10 cellular contexts compared by ENCODE assay signal in genomic region chr2:98480598-98480997, GRCh38. TPM values are rescaled to one million over a fixed set of nuclear protein-coding genes. Genes with fewer than 3 reads are reported as not detected.
DNase-seq lines count a peak whose midpoint lies in the region; ATAC-seq, FAIRE-seq and TF ChIP-seq lines count a peak whose summit lies in the region.
"Had no signal": no experiment of that assay in that cellular context is flagged by ENCODE, and none has a peak within 500 bp of the region (broad histone marks: within the 10 kb centered on the region; RNA-seq: fewer than 3 reads in every experiment).

No MANE protein-coding gene starts in this region.

- H4K20me1 ChIP-seq in KMS-11 (ENCODE audit: insufficient read depth) (no peaks in the 10 kb centered on the region), GM12878 (ENCODE audit: control insufficient read depth, insufficient read depth) (no peaks in the 10 kb centered on the region), neural progenitor cell (ENCODE audit: low read depth) (peaks cover 46% of the 10 kb centered on the region)

- no peaks in the 10 kb centered on the region for H3F3A ChIP-seq in neural progenitor cell (ENCODE audit: low read depth)

- no peak for TF ChIP-seq RAD21 in GM12878 (IDR thresholded peaks at IDR 0.05; ENCODE audit: insufficient read depth, low read depth, low read length)

- no peak for DNase-seq in activated T-cell treated with anti-CD3 and anti-CD28 coated beads, Interleukin-2, amount 50 U/mL, for 72 hours
- no peak for DNase-seq in activated T-cell treated with anti-CD3 and anti-CD28 coated beads, Interleukin-2, amount 50 U/mL, for 48 hours
- DNase-seq in GM12878 (ENCODE audit: low read depth, low spot score) (no peak), neural progenitor cell (ENCODE audit: low spot score) (no peak), RCC 7860 (ENCODE audit: low spot score) (no peak)
- DNase-seq: NCI-H1930, NCI-H510A treated with DMSO at 0.1 percent for 48 hours had no signal

- H3K36me3 ChIP-seq in KMS-11 (ENCODE audit: insufficient read depth) (no peaks in the 10 kb centered on the region), GM12878 (ENCODE audit: control insufficient read depth in 2 of 2, insufficient read depth in 2 of 2, low read length in 1 of 2) (peaks cover 8 to 19% of the 10 kb centered on the region in 2 experiments), neural progenitor cell (no peaks in the 10 kb centered on the region)

- ATAC-seq in activated T-cell treated with anti-CD3 and anti-CD28 coated beads, Interleukin-2, amount 50 U/mL, for 72 hours (replicated peaks in 1 of 2), result no peak
- ATAC-seq in GM12878 (no peak), HG03469 (IDR thresholded peaks at IDR 0.05; ENCODE audit: unreplicated experiment) (no peak), GM19328 (IDR thresholded peaks at IDR 0.05; ENCODE audit: unreplicated experiment) (no peak)

- in situ Hi-C loops in GM12878 (cut with MboI), result no loop called here

- H3K4me1 Mint-ChIP-seq in activated T-cell treated with anti-CD3 and anti-CD28 coated beads, Interleukin-2, amount 50 U/mL, for 72 hours (ENCODE audit: low read depth), result peaks cover 99% of the 10 kb centered on the region
- H3K4me1 Mint-ChIP-seq in neural progenitor cell, result peaks cover 18% of the 10 kb centered on the region

- H3K27ac ChIP-seq in KMS-11 (peak overlapping the region; percentile 99), GM12878 (ENCODE audit: control insufficient read depth, insufficient read depth) (peak overlapping the region; percentile 89), neural progenitor cell (no peak overlapping the region)

- H3K79me2 ChIP-seq in KMS-11 (ENCODE audit: insufficient read depth, low read depth) (peaks cover 93% of the 10 kb centered on the region), GM12878 (ENCODE audit: control insufficient read depth, insufficient read depth, low read length) (peaks cover 95% of the 10 kb centered on the region), neural progenitor cell (ENCODE audit: low read depth) (peaks cover 33% of the 10 kb centered on the region)

- BruUV-seq in GM12878 (replicated peaks; lab: Mats Ljungman, UMichigan), result no TSS peak

- peak overlapping the region; percentile 38 for H3K27ac Mint-ChIP-seq in activated T-cell treated with anti-CD3 and anti-CD28 coated beads, Interleukin-2, amount 50 U/mL, for 72 hours
- peak overlapping the region; percentile 46 for H3K27ac Mint-ChIP-seq in neural progenitor cell

- POLR2A ChIA-PET in GM12878 (lab: Charles Lee), result interaction anchor here (0.6 to 16.1 kb wide), 3 partner anchors 8 to 384 kb away, joined by 4 to 545 read pairs (median 6); no protein-coding TSS in a partner anchor

- no peak for TF ChIP-seq CTCF in KMS-11 (conservative IDR thresholded peaks at IDR 0.05; ENCODE audit: low read depth, low read length)
- no peak for TF ChIP-seq CTCF in GM12878 (IDR thresholded peaks at IDR 0.05 in 2 of 3, conservative IDR thresholded peaks at IDR 0.05 in 1 of 3; ENCODE audit: control insufficient read depth in 2 of 3, extremely low read depth in 1 of 3, insufficient read depth in 1 of 3, low read depth in 3 of 3, low read length in 3 of 3)
- TF ChIP-seq CTCF in neural progenitor cell (IDR thresholded peaks at IDR 0.05), result no peak

- H3K9me3 ChIP-seq in GM12878 (replicated peaks; ENCODE audit: control insufficient read depth, insufficient read depth, low read length), result no peaks in the 10 kb centered on the region
- no peaks in the 10 kb centered on the region for H3K9me3 ChIP-seq in neural progenitor cell (ENCODE audit: low read depth)

- TF ChIP-seq EP300 in GM12878 (IDR thresholded peaks at IDR 0.05; ENCODE audit: borderline replicate concordance in 1 of 2, control insufficient read depth in 1 of 2, low read depth in 2 of 2, low read length in 2 of 2), result no peak

- peak overlapping the region; percentile 60 to 78 for H3K4me3 Mint-ChIP-seq in activated T-cell treated with anti-CD3 and anti-CD28 coated beads, Interleukin-2, amount 50 U/mL, for 72 hours
- H3K4me3 Mint-ChIP-seq in neural progenitor cell, result no peak overlapping the region

- FAIRE-seq in GM12878 (lab: Jason Lieb, UNC) (no peak), RCC 7860 (lab: Jason Lieb, UNC) (no peak)

- H3K4me3 ChIP-seq in KMS-11 (IDR thresholded peaks at IDR 0.05; ENCODE audit: insufficient read depth, low read depth, low read length) (no peak overlapping the region), GM12878 (no peak overlapping the region), neural progenitor cell (no peak overlapping the region)

- CTCF ChIA-PET in GM12878 (lab: Yijun Ruan, JAX), result interaction anchor here (0.9 to 5.9 kb wide), 8 partner anchors 7 to 36 kb away, joined by 3 to 41 read pairs (median 7); no protein-coding TSS in a partner anchor

- no peaks in the 10 kb centered on the region for H3K27me3 ChIP-seq in KMS-11 (ENCODE audit: insufficient read depth, low read depth)
- no peaks in the 10 kb centered on the region for H3K27me3 ChIP-seq in GM12878 (replicated peaks in 1 of 2; ENCODE audit: control insufficient read depth in 2 of 2, insufficient read depth in 2 of 2, low read length in 1 of 2)
- no peaks in the 10 kb centered on the region for H3K27me3 ChIP-seq in neural progenitor cell

- intact Hi-C loops in GM12878 (cut with micrococcal nuclease; ENCODE audit: unreplicated experiment), result loop anchor here (5.0 kb wide), 1 partner anchor 33 kb away; no protein-coding TSS in a partner anchor

- H3K4me1 ChIP-seq in KMS-11 (ENCODE audit: low read depth, poor library complexity, severe bottlenecking), result peaks cover 100% of the 10 kb centered on the region
- peaks cover 98% of the 10 kb centered on the region for H3K4me1 ChIP-seq in GM12878 (ENCODE audit: control insufficient read depth, insufficient read depth, low read length)
- peaks cover 9% of the 10 kb centered on the region for H3K4me1 ChIP-seq in neural progenitor cell

- no peaks in the 10 kb centered on the region for H3K27me3 Mint-ChIP-seq in activated T-cell treated with anti-CD3 and anti-CD28 coated beads, Interleukin-2, amount 50 U/mL, for 72 hours (ENCODE audit: low read depth)
- peaks cover 3% of the 10 kb centered on the region for H3K27me3 Mint-ChIP-seq in neural progenitor cell (ENCODE audit: insufficient read depth, low read depth)

- H3K9ac ChIP-seq in KMS-11 (no peak overlapping the region), GM12878 (ENCODE audit: control insufficient read depth, insufficient read depth, low read length) (no peak overlapping the region), neural progenitor cell (no peak overlapping the region)

- SMC1A ChIA-PET in GM12878 (lab: Charles Lee; ENCODE audit: uncharacterized antibody, unreplicated experiment), result interaction anchor here (1.5 to 24.6 kb wide), 3 partner anchors 8 to 25 kb away, joined by 4 to 816 read pairs (median 81); no protein-coding TSS in a partner anchor

- no peak for TF ChIP-seq POLR2A in GM12878 (IDR thresholded peaks at IDR 0.05; ENCODE audit: low read depth, low read length)

- H3K4me2 ChIP-seq in KMS-11 (peak overlapping the region; percentile 97; the same call in 1 of the 2 replicates), GM12878 (ENCODE audit: control insufficient read depth, insufficient read depth) (peak overlapping the region; percentile 18; the same call in 1 of the 2 replicates), neural progenitor cell (no peak overlapping the region)

- H3K9me3 Mint-ChIP-seq in activated T-cell treated with anti-CD3 and anti-CD28 coated beads, Interleukin-2, amount 50 U/mL, for 72 hours, result no peaks in the 10 kb centered on the region
- H3K9me3 Mint-ChIP-seq in neural progenitor cell, result no peaks in the 10 kb centered on the region

- WGBS in GM12878 (ENCODE audit: insufficient coverage, insufficient replicate concordance, low lambda C conversion rate, missing lambda C conversion rate), result 97% methylated on average over 9 of the region's 9 CpGs

- H2AFZ ChIP-seq in KMS-11 (ENCODE audit: low read depth), result no peak overlapping the region
- H2AFZ ChIP-seq in GM12878 (ENCODE audit: control insufficient read depth, low read depth, low read length), result no peak overlapping the region
- H2AFZ ChIP-seq in neural progenitor cell (replicated peaks), result no peak overlapping the region

- RAD21 ChIA-PET in GM12878 (lab: Charles Lee; ENCODE audit: unreplicated experiment), result interaction anchor here (1.2 to 7.4 kb wide), 4 partner anchors 13 to 33 kb away, joined by 5 to 150 read pairs (median 41); no protein-coding TSS in a partner anchor

- H3K36me3 Mint-ChIP-seq in activated T-cell treated with anti-CD3 and anti-CD28 coated beads, Interleukin-2, amount 50 U/mL, for 72 hours (ENCODE audit: insufficient read depth in 2 of 2), result peaks cover 0 to 2% of the 10 kb centered on the region in 2 donors
- H3K36me3 Mint-ChIP-seq in neural progenitor cell, result no peaks in the 10 kb centered on the region

RNA-seq across cellular contexts. Expression of gene INPP4A, which starts 35.9 kb away (rescaled TPM):
- 10 to 100 TPM; 51.6 to 55.1 TPM for total RNA-seq in activated T-cell treated with anti-CD3 and anti-CD28 coated beads, Interleukin-2, amount 50 U/mL, for 72 hours
- total RNA-seq in GM12878 (2013; cell fraction: nucleolus; rRNA removed), result 373 and 420 TPM in 2 replicates
- total RNA-seq in GM12878 (2014; rRNA removed) (37.9 and 42.8 TPM in 2 replicates), GM12878 (2014; rRNA removed; fragmentation: Illumina TruSeq; extraction: Trizol) (24.0 and 24.1 TPM in 2 replicates), GM12878 (2021) (54.0 and 62.3 TPM in 2 replicates), neural progenitor cell (ENCODE audit: low replicate concordance) (34.2 and 35.1 TPM in 2 replicates)
- 10.5 TPM for polyA plus RNA-seq in GM12878 (2011; ENCODE audit: low read depth)
- polyA plus RNA-seq in GM12878 (2011; rRNA removed) (30.8 and 46.4 TPM in 2 replicates), GM12878 (2014; fragmentation: Illumina TruSeq; extraction: Trizol) (20.4 and 27.4 TPM in 2 replicates), GM12878 (2014; fragmentation: Nextera tagmentation; extraction: Ambion mirVana) (1 to 10 TPM; 4.7 to 6.2 TPM), GM12878 (2014; rRNA removed) (32.7 and 40.3 TPM in 2 replicates), GM12878 (2016; fragmentation: Nextera tagmentation; extraction: Ambion mirVana) (10 to 100 TPM; 41.1 to 45.9 TPM)
- 45.8 and 56.6 TPM in 2 replicates for polyA plus RNA-seq in GM12878 (2011; cell fraction: cytosol; rRNA removed)
- 403 and 492 TPM in 2 replicates for polyA plus RNA-seq in GM12878 (2011; cell fraction: nucleus; rRNA removed)
- 19.7 and 20.5 TPM in 2 replicates for polyA plus RNA-seq in GM12878 (2012)
- 220 and 303 TPM in 2 replicates for polyA minus RNA-seq in GM12878 (2011; rRNA and poly(A)+ RNA removed)
- 32.1 and 33.5 TPM in 2 replicates for polyA minus RNA-seq in GM12878 (2011; cell fraction: cytosol; rRNA and poly(A)+ RNA removed)
- 290 and 381 TPM in 2 replicates for polyA minus RNA-seq in GM12878 (2011; cell fraction: nucleus; rRNA and poly(A)+ RNA removed)
